8 cellular contexts compared by ENCODE assay signal in the genomic region with DNA sequence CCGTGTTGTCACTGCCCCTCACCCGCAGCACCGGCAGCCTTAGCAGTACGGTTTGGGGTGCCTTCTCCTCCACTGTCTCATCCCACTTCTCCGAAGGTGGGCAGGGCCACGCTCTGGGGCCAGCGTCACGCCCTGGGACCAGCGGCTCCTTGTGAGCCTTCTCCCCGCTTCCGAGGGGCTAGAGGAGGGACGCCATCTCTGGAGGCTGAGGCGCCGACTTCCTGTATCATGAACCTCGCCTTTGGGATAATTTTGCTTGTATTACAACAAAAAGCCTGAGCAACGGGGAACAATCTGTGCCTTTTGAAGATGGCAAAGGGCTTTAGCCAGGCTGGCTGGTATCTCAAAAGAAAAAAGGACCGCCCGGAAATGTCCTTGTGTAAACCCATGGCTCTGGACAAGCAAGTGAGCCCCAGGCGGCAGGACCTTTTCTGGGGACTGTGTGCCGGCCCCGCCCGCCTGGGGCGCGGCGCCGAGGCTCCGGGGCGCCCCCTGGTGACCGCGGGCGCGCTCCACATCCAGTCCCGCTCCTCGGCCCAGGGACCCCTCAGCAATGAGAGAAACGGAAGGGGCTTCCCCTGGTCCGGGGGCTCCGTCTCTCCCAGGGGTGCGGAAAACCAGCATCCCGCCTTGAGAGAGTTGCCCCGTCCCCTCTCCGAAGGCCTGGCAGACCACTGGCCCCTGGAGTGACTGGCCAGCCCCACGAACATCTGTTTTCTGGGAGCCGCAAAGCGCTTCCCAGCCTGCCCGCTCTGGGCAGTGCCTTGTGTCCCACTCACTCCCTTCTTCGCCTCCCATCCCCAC. TPM values are rescaled to one million over a fixed set of nuclear protein-coding genes. Genes with fewer than 3 reads are reported as not detected.
DNase-seq lines count a peak whose midpoint lies in the region; ATAC-seq and TF ChIP-seq lines count a peak whose summit lies in the region.

No MANE protein-coding gene starts in this region.

- no peak for TF ChIP-seq EP300 in sigmoid colon (IDR thresholded peaks at IDR 0.05)

- H3K9me3 ChIP-seq in HUES48 (ENCODE audit: control insufficient read depth, insufficient read depth, low read length): no peaks in the 10 kb centered on the region
- no peaks in the 10 kb centered on the region for H3K9me3 ChIP-seq in sigmoid colon

- no peak for TF ChIP-seq POLR2A in sigmoid colon (IDR thresholded peaks at IDR 0.05)

- peaks cover 16% of the 10 kb centered on the region for H3K4me1 Mint-ChIP-seq in T-helper 2 cell treated with Interferon-gamma antibody and Interleukin-4, amounts not matched to agents 5 μg/mL and 100 μg/mL, for 36 hours (ENCODE audit: low read depth)

- H3K9ac ChIP-seq in HUES48 (ENCODE audit: low read depth, low read length): peak overlapping the region; percentile 57

- 3 to 5% methylated on average over 46 of the region's 46 CpGs for WGBS in sigmoid colon, 2 donors

- H3K4me1 ChIP-seq in HUES48 (ENCODE audit: control insufficient read depth, insufficient read depth, low read length): peaks cover 54% of the 10 kb centered on the region
- H3K4me1 ChIP-seq in sigmoid colon: peaks cover 0 to 68% (median 62%) of the 10 kb centered on the region in 4 donors

- peak; percentile 71 for ATAC-seq in GM21423 (IDR thresholded peaks at IDR 0.05; ENCODE audit: unreplicated experiment)

- H3K27me3 ChIP-seq in HUES48 (ENCODE audit: control insufficient read depth, insufficient read depth, low read length) (no peaks in the 10 kb centered on the region), sigmoid colon (no peaks in the 10 kb centered on the region)

- H3K4me3 Mint-ChIP-seq in T-helper 2 cell treated with Interferon-gamma antibody and Interleukin-4, amounts not matched to agents 5 μg/mL and 100 μg/mL, for 36 hours: peak overlapping the region; percentile 70

- H3K36me3 Mint-ChIP-seq in T-helper 2 cell treated with Interferon-gamma antibody and Interleukin-4, amounts not matched to agents 5 μg/mL and 100 μg/mL, for 36 hours (ENCODE audit: low read depth): no peaks in the 10 kb centered on the region

- H3K9me3 Mint-ChIP-seq in T-helper 2 cell treated with Interferon-gamma antibody and Interleukin-4, amounts not matched to agents 5 μg/mL and 100 μg/mL, for 36 hours: no peaks in the 10 kb centered on the region

- H3K4me3 ChIP-seq in HUES48 (ENCODE audit: low read depth, low read length) (peak overlapping the region; percentile 65), sigmoid colon (peak overlapping the region; percentile 54 to 64 (median 54))

- DNase-seq in EL: peak; percentile 72
- peak; percentile 71 for DNase-seq in T-helper 2 cell treated with Interferon-gamma antibody and Interleukin-4, amounts not matched to agents 5 μg/mL and 100 μg/mL, for 36 hours (ENCODE audit: low spot score)
- peak; percentile 87 for DNase-seq in astrocyte of the hippocampus (ENCODE audit: low read depth, low spot score)
- DNase-seq in hypothalamus (lab: John Stamatoyannopoulos, UW): peak in 44 of 51 donors; percentile 23 to 86 (median 58)
- peak; percentile 89 for DNase-seq in sigmoid colon
- no peak for DNase-seq in NCI-H2081 (lab: John Stamatoyannopoulos, UW)

- H3K27ac Mint-ChIP-seq in T-helper 2 cell treated with Interferon-gamma antibody and Interleukin-4, amounts not matched to agents 5 μg/mL and 100 μg/mL, for 36 hours: peak overlapping the region; percentile 81

- H3K36me3 ChIP-seq in HUES48 (ENCODE audit: control insufficient read depth, insufficient read depth, low read length) (no peaks in the 10 kb centered on the region; the same call in 1 of the 2 replicates), sigmoid colon (peaks cover 7 to 53% (median 18%) of the 10 kb centered on the region in 4 donors)

- intact Hi-C loops in sigmoid colon (cut with DNase I): loop anchor here (1.0 to 5.0 kb wide), 3 partner anchors 16 to 98 kb away; partner anchors contain the start of gene RASSF4

- TF ChIP-seq CTCF in sigmoid colon (IDR thresholded peaks at IDR 0.05): peak; percentile 53 to 98 (median 91)

- H3K27me3 Mint-ChIP-seq in T-helper 2 cell treated with Interferon-gamma antibody and Interleukin-4, amounts not matched to agents 5 μg/mL and 100 μg/mL, for 36 hours (ENCODE audit: low read depth): no peaks in the 10 kb centered on the region

- peak overlapping the region; percentile 62 for H3K27ac ChIP-seq in HUES48 (ENCODE audit: low read depth, low read length)
- peak overlapping the region; percentile 88 to 92 (median 90) for H3K27ac ChIP-seq in sigmoid colon

RNA-seq across cellular contexts. Expression of gene DEPP1, which starts 3.8 kb away (rescaled TPM):
- total RNA-seq in sigmoid colon: 100 to 1,000 TPM in 1 of 4 donors, 10 to 100 TPM in 3; 47.8 to 294 (median 54.7) TPM
- polyA plus RNA-seq in sigmoid colon: 10 to 100 TPM; 16.0 to 58.3 (median 53.6) TPM

RNA-seq across cellular contexts. Expression of gene RASSF4, which starts 15.2 kb away (rescaled TPM):
- total RNA-seq in sigmoid colon: 10 to 100 TPM; 23.2 to 61.7 (median 45.2) TPM
- polyA plus RNA-seq in sigmoid colon: 10 to 100 TPM in 2 of 3 donors, 1 to 10 TPM in 1; 7.8 to 23.2 (median 13.6) TPM

RNA-seq across cellular contexts. Expression of gene ZNF22, which starts 25.9 kb away (rescaled TPM):
- total RNA-seq in sigmoid colon: 10 to 100 TPM; 18.3 to 29.9 (median 24.0) TPM
- 10 to 100 TPM; 12.9 to 16.8 (median 13.5) TPM for polyA plus RNA-seq in sigmoid colon

Comparison
In these comparisons a context has a peak if more than half of its experiments do, and no peak if none do; other contexts are left out.
1. DNase-seq: peak in EL (single experiment), T-helper 2 cell treated with Interferon-gamma antibody and Interleukin-4, amounts not matched to agents 5 μg/mL and 100 μg/mL, for 36 hours (single experiment), astrocyte of the hippocampus (single experiment), hypothalamus (44 of 51) and sigmoid colon (single experiment); none in NCI-H2081 (0 of 2).